In the genomic region with DNA sequence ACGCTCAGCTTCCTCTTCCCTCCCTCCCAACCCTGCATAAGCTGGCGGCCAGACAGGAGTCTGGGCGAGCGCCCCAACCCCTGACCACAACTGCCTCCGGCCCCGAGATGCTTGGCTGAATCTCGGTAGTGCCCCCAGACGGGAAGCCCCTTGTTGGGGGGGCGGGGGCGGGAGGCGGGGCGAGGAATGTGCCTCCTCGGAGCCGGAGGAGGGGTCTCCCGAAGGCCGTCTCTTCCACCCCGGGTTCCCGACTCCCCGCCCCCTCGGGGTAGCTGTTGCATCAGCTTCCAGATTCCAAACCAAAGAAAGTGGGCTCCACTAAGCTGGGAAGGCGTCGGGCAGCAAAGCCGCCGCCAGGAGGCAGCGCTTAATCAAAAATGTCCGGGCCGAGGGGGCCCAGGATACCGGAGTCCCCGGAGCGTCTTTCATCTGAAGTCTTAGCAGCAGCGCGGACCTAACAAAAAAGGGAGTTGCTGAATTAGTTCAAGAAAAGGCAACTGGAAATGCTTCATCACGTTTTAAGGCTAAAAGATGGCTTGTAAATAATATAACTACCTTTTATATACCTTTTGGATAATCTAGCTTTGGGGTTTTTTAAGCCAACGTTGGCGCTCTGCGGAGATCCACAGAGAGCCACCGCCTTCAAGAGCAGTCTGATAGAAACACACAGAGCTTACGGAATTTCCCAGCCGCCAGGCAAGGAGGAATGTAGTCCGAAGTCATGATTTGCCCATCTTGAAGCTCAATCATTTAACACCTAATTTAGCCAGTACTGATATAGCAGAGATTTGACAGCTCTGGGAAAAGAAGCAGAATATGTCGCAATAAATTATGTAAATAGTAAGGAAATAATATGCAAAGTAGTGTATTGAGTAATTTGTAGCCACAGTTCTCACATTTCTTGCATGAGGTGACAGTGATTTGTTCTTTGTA, we compare ENCODE assay signal across 1 cellular context.
TF ChIP-seq lines count a peak whose summit lies in the region.

No MANE protein-coding gene starts in this region.

TF ChIP-seq in HepG2, 621 proteins besides CTCF, POLR2A, EP300 and RAD21 (continued from another document and continues in another):
- TF ChIP-seq, protein P1, sequence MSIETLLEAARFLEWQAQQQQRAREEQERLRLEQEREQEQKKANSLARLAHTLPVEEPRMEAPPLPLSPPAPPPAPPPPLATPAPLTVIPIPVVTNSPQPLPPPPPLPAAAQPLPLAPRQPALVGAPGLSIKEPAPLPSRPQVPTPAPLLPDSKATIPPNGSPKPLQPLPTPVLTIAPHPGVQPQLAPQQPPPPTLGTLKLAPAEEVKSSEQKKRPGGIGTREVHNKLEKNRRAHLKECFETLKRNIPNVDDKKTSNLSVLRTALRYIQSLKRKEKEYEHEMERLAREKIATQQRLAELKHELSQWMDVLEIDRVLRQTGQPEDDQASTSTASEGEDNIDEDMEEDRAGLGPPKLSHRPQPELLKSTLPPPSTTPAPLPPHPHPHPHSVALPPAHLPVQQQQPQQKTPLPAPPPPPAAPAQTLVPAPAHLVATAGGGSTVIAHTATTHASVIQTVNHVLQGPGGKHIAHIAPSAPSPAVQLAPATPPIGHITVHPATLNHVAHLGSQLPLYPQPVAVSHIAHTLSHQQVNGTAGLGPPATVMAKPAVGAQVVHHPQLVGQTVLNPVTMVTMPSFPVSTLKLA (IDR thresholded peaks at IDR 0.05), result no peak
- TF ChIP-seq XRCC5 (optimal IDR thresholded peaks at IDR 0.05; ENCODE audit: low read length), result peak; percentile 89
- peak; percentile 49; the same call in 1 of the 2 replicates for TF ChIP-seq SALL1 (CRISPR knock-in tag; IDR thresholded peaks at IDR 0.05)
- TF ChIP-seq PTBP1 (IDR thresholded peaks at IDR 0.05; ENCODE audit: low read depth, low read length, poor library complexity, severe bottlenecking), result no peak
- no peak for TF ChIP-seq ZNF101 (CRISPR knock-in tag; IDR thresholded peaks at IDR 0.05; ENCODE audit: borderline replicate concordance, low read depth)
- no peak for TF ChIP-seq ZNF383 (CRISPR knock-in tag; IDR thresholded peaks at IDR 0.05; ENCODE audit: borderline replicate concordance)
- no peak for TF ChIP-seq GPN1 (CRISPR knock-in tag; IDR thresholded peaks at IDR 0.05; ENCODE audit: borderline replicate concordance)
- no peak for TF ChIP-seq FOXA1 (IDR thresholded peaks at IDR 0.05)
- no peak for TF ChIP-seq FOXA1 (CRISPR knock-in tag; IDR thresholded peaks at IDR 0.05)
- TF ChIP-seq MLLT10 (CRISPR knock-in tag; IDR thresholded peaks at IDR 0.05), result no peak
- TF ChIP-seq RARG (CRISPR knock-in tag; IDR thresholded peaks at IDR 0.05; ENCODE audit: low read depth), result no peak
- TF ChIP-seq, protein P2, sequence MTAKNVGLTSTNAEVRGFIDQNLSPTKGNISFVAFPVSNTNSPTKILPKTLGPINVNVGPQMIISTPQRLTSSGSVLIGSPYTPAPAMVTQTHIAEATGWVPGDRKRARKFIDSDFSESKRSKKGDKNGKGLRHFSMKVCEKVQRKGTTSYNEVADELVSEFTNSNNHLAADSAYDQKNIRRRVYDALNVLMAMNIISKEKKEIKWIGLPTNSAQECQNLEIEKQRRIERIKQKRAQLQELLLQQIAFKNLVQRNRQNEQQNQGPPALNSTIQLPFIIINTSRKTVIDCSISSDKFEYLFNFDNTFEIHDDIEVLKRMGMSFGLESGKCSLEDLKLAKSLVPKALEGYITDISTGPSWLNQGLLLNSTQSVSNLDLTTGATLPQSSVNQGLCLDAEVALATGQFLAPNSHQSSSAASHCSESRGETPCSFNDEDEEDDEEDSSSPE (CRISPR knock-in tag; IDR thresholded peaks at IDR 0.05), result peak; percentile 31; the same call in 1 of the 2 replicates
- TF ChIP-seq ELF1 (CRISPR knock-in tag; IDR thresholded peaks at IDR 0.05), result peak; percentile 48; the same call in 1 of the 2 replicates
- TF ChIP-seq, protein P3, sequence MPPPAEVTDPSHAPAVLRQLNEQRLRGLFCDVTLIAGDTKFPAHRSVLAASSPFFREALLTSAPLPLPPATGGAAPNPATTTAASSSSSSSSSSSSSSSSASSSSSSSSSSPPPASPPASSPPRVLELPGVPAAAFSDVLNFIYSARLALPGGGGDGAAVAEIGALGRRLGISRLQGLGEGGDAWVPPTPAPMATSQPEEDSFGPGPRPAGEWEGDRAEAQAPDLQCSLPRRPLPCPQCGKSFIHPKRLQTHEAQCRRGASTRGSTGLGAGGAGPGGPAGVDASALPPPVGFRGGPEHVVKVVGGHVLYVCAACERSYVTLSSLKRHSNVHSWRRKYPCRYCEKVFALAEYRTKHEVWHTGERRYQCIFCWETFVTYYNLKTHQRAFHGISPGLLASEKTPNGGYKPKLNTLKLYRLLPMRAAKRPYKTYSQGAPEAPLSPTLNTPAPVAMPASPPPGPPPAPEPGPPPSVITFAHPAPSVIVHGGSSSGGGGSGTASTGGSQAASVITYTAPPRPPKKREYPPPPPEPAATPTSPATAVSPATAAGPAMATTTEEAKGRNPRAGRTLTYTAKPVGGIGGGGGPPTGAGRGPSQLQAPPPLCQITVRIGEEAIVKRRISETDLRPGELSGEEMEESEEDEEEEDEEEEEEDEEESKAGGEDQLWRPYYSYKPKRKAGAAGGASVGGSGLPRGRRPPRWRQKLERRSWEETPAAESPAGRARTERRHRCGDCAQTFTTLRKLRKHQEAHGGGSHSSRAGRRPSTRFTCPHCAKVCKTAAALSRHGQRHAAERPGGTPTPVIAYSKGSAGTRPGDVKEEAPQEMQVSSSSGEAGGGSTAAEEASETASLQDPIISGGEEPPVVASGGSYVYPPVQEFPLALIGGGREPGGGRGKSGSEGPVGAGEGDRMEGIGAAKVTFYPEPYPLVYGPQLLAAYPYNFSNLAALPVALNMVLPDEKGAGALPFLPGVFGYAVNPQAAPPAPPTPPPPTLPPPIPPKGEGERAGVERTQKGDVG (CRISPR knock-in tag; IDR thresholded peaks at IDR 0.05; ENCODE audit: borderline replicate concordance), result no peak
- TF ChIP-seq POLR2AphosphoS2 (IDR thresholded peaks at IDR 0.05; ENCODE audit: low read depth, low read length), result no peak
- TF ChIP-seq ZSCAN12 (CRISPR knock-in tag; IDR thresholded peaks at IDR 0.05), result no peak
- 0 out of 2 replicates have a peak, but pooled peaks have one; percentile 32 for TF ChIP-seq NCOR1 (IDR thresholded peaks at IDR 0.05; ENCODE audit: borderline replicate concordance, low read length)
- no peak for TF ChIP-seq TEAD2 (CRISPR knock-in tag; IDR thresholded peaks at IDR 0.05)
- TF ChIP-seq GFI1 (CRISPR knock-in tag; IDR thresholded peaks at IDR 0.05; ENCODE audit: borderline replicate concordance), result no peak; the same call in 1 of the 2 replicates
- TF ChIP-seq SMARCE1 (IDR thresholded peaks at IDR 0.05; ENCODE audit: borderline replicate concordance), result no peak
- TF ChIP-seq ZFP90 (CRISPR knock-in tag; IDR thresholded peaks at IDR 0.05; ENCODE audit: borderline replicate concordance), result no peak
- TF ChIP-seq ZNF782 (CRISPR knock-in tag; IDR thresholded peaks at IDR 0.05; ENCODE audit: borderline replicate concordance), result no peak
- TF ChIP-seq JUNB (CRISPR knock-in tag; IDR thresholded peaks at IDR 0.05; ENCODE audit: borderline replicate concordance), result no peak
- TF ChIP-seq ISL2 (CRISPR knock-in tag; IDR thresholded peaks at IDR 0.05), result no peak
- TF ChIP-seq, protein P4, sequence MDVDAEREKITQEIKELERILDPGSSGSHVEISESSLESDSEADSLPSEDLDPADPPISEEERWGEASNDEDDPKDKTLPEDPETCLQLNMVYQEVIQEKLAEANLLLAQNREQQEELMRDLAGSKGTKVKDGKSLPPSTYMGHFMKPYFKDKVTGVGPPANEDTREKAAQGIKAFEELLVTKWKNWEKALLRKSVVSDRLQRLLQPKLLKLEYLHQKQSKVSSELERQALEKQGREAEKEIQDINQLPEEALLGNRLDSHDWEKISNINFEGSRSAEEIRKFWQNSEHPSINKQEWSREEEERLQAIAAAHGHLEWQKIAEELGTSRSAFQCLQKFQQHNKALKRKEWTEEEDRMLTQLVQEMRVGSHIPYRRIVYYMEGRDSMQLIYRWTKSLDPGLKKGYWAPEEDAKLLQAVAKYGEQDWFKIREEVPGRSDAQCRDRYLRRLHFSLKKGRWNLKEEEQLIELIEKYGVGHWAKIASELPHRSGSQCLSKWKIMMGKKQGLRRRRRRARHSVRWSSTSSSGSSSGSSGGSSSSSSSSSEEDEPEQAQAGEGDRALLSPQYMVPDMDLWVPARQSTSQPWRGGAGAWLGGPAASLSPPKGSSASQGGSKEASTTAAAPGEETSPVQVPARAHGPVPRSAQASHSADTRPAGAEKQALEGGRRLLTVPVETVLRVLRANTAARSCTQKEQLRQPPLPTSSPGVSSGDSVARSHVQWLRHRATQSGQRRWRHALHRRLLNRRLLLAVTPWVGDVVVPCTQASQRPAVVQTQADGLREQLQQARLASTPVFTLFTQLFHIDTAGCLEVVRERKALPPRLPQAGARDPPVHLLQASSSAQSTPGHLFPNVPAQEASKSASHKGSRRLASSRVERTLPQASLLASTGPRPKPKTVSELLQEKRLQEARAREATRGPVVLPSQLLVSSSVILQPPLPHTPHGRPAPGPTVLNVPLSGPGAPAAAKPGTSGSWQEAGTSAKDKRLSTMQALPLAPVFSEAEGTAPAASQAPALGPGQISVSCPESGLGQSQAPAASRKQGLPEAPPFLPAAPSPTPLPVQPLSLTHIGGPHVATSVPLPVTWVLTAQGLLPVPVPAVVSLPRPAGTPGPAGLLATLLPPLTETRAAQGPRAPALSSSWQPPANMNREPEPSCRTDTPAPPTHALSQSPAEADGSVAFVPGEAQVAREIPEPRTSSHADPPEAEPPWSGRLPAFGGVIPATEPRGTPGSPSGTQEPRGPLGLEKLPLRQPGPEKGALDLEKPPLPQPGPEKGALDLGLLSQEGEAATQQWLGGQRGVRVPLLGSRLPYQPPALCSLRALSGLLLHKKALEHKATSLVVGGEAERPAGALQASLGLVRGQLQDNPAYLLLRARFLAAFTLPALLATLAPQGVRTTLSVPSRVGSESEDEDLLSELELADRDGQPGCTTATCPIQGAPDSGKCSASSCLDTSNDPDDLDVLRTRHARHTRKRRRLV (CRISPR knock-in tag; IDR thresholded peaks at IDR 0.05), result no peak; the same call in 1 of the 2 replicates
- no peak for TF ChIP-seq PRMT3 (CRISPR knock-in tag; IDR thresholded peaks at IDR 0.05; ENCODE audit: borderline replicate concordance, low read depth)
- 0 out of 2 replicates have a peak, but pooled peaks have one; percentile 6 for TF ChIP-seq SRF (IDR thresholded peaks at IDR 0.05; ENCODE audit: low read depth, low read length)
- peak; percentile 48; the same call in 1 of the 2 replicates for TF ChIP-seq MEIS2 (CRISPR knock-in tag; IDR thresholded peaks at IDR 0.05)
- TF ChIP-seq ZNF816 (CRISPR knock-in tag; IDR thresholded peaks at IDR 0.05; ENCODE audit: borderline replicate concordance), result no peak
- TF ChIP-seq ZNF75D (CRISPR knock-in tag; IDR thresholded peaks at IDR 0.05; ENCODE audit: borderline replicate concordance), result no peak
- TF ChIP-seq AGO1 (IDR thresholded peaks at IDR 0.05; ENCODE audit: low read depth, low read length, poor library complexity, severe bottlenecking), result no peak
- TF ChIP-seq, protein P5, sequence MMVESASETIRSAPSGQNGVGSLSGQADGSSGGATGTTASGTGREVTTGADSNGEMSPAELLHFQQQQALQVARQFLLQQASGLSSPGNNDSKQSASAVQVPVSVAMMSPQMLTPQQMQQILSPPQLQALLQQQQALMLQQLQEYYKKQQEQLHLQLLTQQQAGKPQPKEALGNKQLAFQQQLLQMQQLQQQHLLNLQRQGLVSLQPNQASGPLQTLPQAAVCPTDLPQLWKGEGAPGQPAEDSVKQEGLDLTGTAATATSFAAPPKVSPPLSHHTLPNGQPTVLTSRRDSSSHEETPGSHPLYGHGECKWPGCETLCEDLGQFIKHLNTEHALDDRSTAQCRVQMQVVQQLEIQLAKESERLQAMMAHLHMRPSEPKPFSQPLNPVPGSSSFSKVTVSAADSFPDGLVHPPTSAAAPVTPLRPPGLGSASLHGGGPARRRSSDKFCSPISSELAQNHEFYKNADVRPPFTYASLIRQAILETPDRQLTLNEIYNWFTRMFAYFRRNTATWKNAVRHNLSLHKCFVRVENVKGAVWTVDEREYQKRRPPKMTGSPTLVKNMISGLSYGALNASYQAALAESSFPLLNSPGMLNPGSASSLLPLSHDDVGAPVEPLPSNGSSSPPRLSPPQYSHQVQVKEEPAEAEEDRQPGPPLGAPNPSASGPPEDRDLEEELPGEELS (CRISPR knock-in tag; IDR thresholded peaks at IDR 0.05), result no peak; the same call in 1 of the 2 replicates
- 0 out of 2 replicates have a peak, but pooled peaks have one; percentile 26 for TF ChIP-seq ZFX (CRISPR knock-in tag; IDR thresholded peaks at IDR 0.05; ENCODE audit: low read depth)
- 0 out of 2 replicates have a peak, but pooled peaks have one; percentile 28 for TF ChIP-seq ZNF749 (CRISPR knock-in tag; IDR thresholded peaks at IDR 0.05; ENCODE audit: borderline replicate concordance)
- no peak for TF ChIP-seq DR1 (CRISPR knock-in tag; IDR thresholded peaks at IDR 0.05)
- peak; percentile 95 for TF ChIP-seq ZBTB7B (CRISPR knock-in tag; IDR thresholded peaks at IDR 0.05)
- TF ChIP-seq, protein P6, sequence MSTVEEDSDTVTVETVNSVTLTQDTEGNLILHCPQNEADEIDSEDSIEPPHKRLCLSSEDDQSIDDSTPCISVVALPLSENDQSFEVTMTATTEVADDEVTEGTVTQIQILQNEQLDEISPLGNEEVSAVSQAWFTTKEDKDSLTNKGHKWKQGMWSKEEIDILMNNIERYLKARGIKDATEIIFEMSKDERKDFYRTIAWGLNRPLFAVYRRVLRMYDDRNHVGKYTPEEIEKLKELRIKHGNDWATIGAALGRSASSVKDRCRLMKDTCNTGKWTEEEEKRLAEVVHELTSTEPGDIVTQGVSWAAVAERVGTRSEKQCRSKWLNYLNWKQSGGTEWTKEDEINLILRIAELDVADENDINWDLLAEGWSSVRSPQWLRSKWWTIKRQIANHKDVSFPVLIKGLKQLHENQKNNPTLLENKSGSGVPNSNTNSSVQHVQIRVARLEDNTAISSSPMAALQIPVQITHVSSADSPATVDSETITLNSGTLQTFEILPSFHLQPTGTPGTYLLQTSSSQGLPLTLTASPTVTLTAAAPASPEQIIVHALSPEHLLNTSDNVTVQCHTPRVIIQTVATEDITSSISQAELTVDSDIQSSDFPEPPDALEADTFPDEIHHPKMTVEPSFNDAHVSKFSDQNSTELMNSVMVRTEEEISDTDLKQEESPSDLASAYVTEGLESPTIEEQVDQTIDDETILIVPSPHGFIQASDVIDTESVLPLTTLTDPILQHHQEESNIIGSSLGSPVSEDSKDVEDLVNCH (CRISPR knock-in tag; IDR thresholded peaks at IDR 0.05), result no peak
- TF ChIP-seq ZNF136 (CRISPR knock-in tag; IDR thresholded peaks at IDR 0.05; ENCODE audit: low read depth), result no peak
- peak; percentile 70; the same call in 1 of the 2 replicates for TF ChIP-seq CBFB (CRISPR knock-in tag; IDR thresholded peaks at IDR 0.05)
- TF ChIP-seq PHF21A (CRISPR knock-in tag; IDR thresholded peaks at IDR 0.05), result no peak; the same call in 1 of the 2 replicates
- no peak for TF ChIP-seq DPF2 (CRISPR knock-in tag; IDR thresholded peaks at IDR 0.05; ENCODE audit: borderline replicate concordance, low read depth)
- TF ChIP-seq ARNT (IDR thresholded peaks at IDR 0.05), result no peak
- TF ChIP-seq ZNF878 (CRISPR knock-in tag; IDR thresholded peaks at IDR 0.05), result no peak
